In genomic region chr11:64028398-64029115, GRCh38 we compare ENCODE assay signal across 10 cellular contexts. TPM values are rescaled to one million over a fixed set of nuclear protein-coding genes. Genes with fewer than 3 reads are reported as not detected.
A peak's percentile ranks its signal among the peaks of the same experiment; 100 is the strongest.
DNase-seq lines count a peak whose midpoint lies in the region; ATAC-seq lines count a peak whose summit lies in the region.
"Had no signal": no experiment of that assay in that cellular context is flagged by ENCODE, and none has a peak within 500 bp of the region (broad histone marks: within the 10 kb centered on the region; RNA-seq: fewer than 3 reads in every experiment).

No MANE protein-coding gene starts in this region.

- H3K9me3 Mint-ChIP-seq in CD8-positive, alpha-beta memory T cell, result no peaks in the 10 kb centered on the region

- peaks cover 1 to 43% of the 10 kb centered on the region in 2 donors for H3K27me3 Mint-ChIP-seq in CD8-positive, alpha-beta memory T cell

- POLR2A ChIA-PET in CD8-positive, alpha-beta memory T cell (lab: Charles Lee), result no interaction called here

- no peaks in the 10 kb centered on the region for H3K36me3 ChIP-seq in CD8-positive, alpha-beta memory T cell (ENCODE audit: insufficient read depth, low read length)

- no peaks in the 10 kb centered on the region for H3K36me3 Mint-ChIP-seq in CD8-positive, alpha-beta memory T cell

- no peaks in the 10 kb centered on the region for H3K27me3 ChIP-seq in CD8-positive, alpha-beta memory T cell (ENCODE audit: insufficient read depth, low read length, poor library complexity, severe bottlenecking)

- intact Hi-C loops in left colon (cut with DNase I, micrococcal nuclease), result no loop called here

- ATAC-seq in left colon (peak; percentile 24), HG03432 (IDR thresholded peaks at IDR 0.05; ENCODE audit: unreplicated experiment) (no peak), HG03521 (IDR thresholded peaks at IDR 0.05; ENCODE audit: unreplicated experiment) (no peak)

- H3K4me3 ChIP-seq in Jurkat, Clone E6-1 (ENCODE audit: low read length), result no peak overlapping the region
- no peak overlapping the region for H3K4me3 ChIP-seq in CD8-positive, alpha-beta memory T cell (ENCODE audit: low read length)

- H3K9me3 ChIP-seq in CD8-positive, alpha-beta memory T cell (ENCODE audit: low read length), result no peaks in the 10 kb centered on the region

- CTCF ChIA-PET in CD8-positive, alpha-beta memory T cell (lab: Charles Lee), result no interaction called here

- no peaks in the 10 kb centered on the region for H3K4me1 Mint-ChIP-seq in CD8-positive, alpha-beta memory T cell

- no peaks in the 10 kb centered on the region for H3K4me1 ChIP-seq in CD8-positive, alpha-beta memory T cell (ENCODE audit: insufficient read depth, low read length)

- H3K27ac ChIP-seq in CD8-positive, alpha-beta memory T cell (ENCODE audit: low read depth, low read length), result no peak overlapping the region

- H3K4me3 Mint-ChIP-seq in CD8-positive, alpha-beta memory T cell, result no peak overlapping the region

- no peak overlapping the region for H3K27ac Mint-ChIP-seq in CD8-positive, alpha-beta memory T cell

- DNase-seq in DMS79 (lab: John Stamatoyannopoulos, UW), result peak; percentile 45
- DNase-seq in Jurkat, Clone E6-1 (ENCODE audit: low read depth, low spot score), result peak; percentile 29
- peak; percentile 72 for DNase-seq in SK-N-DZ (ENCODE audit: low spot score)
- DNase-seq in left colon, result no peak
- DNase-seq in HT-29 (ENCODE audit: low spot score), result no peak
- DNase-seq in CD8-positive, alpha-beta memory T cell, result no peak
- DNase-seq: activated naive CD4-positive, alpha-beta T cell; erythroblast had no signal

RNA-seq across cellular contexts. Expression of gene FLRT1, which starts 7.2 kb away (rescaled TPM):
- 0.22 TPM for polyA plus RNA-seq in Jurkat, Clone E6-1 (2012; ENCODE audit: insufficient read depth, insufficient read length)
- 1.1 and 2.5 TPM in 2 replicates for polyA plus RNA-seq in SK-N-DZ (2014; cell fraction: cytosol; rRNA removed)
- 0.72 and 1.4 TPM in 2 replicates for polyA plus RNA-seq in SK-N-DZ (2014; cell fraction: nucleus; rRNA removed)
- total RNA-seq in left colon, result 1 to 10 TPM in 1 of 2 donors, not detected in 1; 1.2 TPM
- 0.15 TPM in 1 of 2 replicates, not detected in the other for total RNA-seq in HT-29 (2014; rRNA removed; shearing (Covaris generic))
- total RNA-seq in CD8-positive, alpha-beta memory T cell, result not detected
- not detected for polyA plus RNA-seq in CD8-positive, alpha-beta memory T cell

RNA-seq across cellular contexts. Expression of gene OTUB1, which starts 42.3 kb away (rescaled TPM):
- 84.1 TPM for polyA plus RNA-seq in Jurkat, Clone E6-1 (2012; ENCODE audit: insufficient read depth, insufficient read length)
- 59.8 and 70.2 TPM in 2 replicates for polyA plus RNA-seq in SK-N-DZ (2014; cell fraction: cytosol; rRNA removed)
- polyA plus RNA-seq in SK-N-DZ (2014; cell fraction: nucleus; rRNA removed), result 160 and 166 TPM in 2 replicates
- total RNA-seq in left colon, result 10 to 100 TPM; 67.7 to 79.7 TPM
- 131 and 140 TPM in 2 replicates for total RNA-seq in HT-29 (2014; rRNA removed; shearing (Covaris generic))
- total RNA-seq in CD8-positive, alpha-beta memory T cell, result 10 to 100 TPM; 75.8 to 85.0 TPM
- 135 TPM for polyA plus RNA-seq in CD8-positive, alpha-beta memory T cell

RNA-seq across cellular contexts. Expression of gene COX8A, which starts 54.1 kb away (rescaled TPM):
- 586 TPM for polyA plus RNA-seq in Jurkat, Clone E6-1 (2012; ENCODE audit: insufficient read depth, insufficient read length)
- 990 and 1,061 TPM in 2 replicates for polyA plus RNA-seq in SK-N-DZ (2014; cell fraction: cytosol; rRNA removed)
- polyA plus RNA-seq in SK-N-DZ (2014; cell fraction: nucleus; rRNA removed), result 814 and 955 TPM in 2 replicates
- total RNA-seq in left colon, result 100 to 1,000 TPM; 663 to 843 TPM
- 1,404 and 1,625 TPM in 2 replicates for total RNA-seq in HT-29 (2014; rRNA removed; shearing (Covaris generic))
- 100 to 1,000 TPM; 373 to 424 TPM for total RNA-seq in CD8-positive, alpha-beta memory T cell
- 388 TPM for polyA plus RNA-seq in CD8-positive, alpha-beta memory T cell

Comparison
In these comparisons a context has a peak if more than half of its experiments do, and no peak if none do; other contexts are left out.
1. DNase-seq: peak in DMS79 (single experiment), Jurkat, Clone E6-1 (single experiment) and SK-N-DZ (single experiment); none in left colon (0 of 2), HT-29 (single experiment) and CD8-positive, alpha-beta memory T cell (0 of 5).